In genomic region chr6:32179746-32180405, GRCh38 we compare ENCODE assay signal across 1 cellular context.
TF ChIP-seq lines count a peak whose summit lies in the region.

No MANE protein-coding gene starts in this region.

TF ChIP-seq in HepG2, 621 proteins besides CTCF, POLR2A, EP300 and RAD21:
- TF ChIP-seq POLR2AphosphoS2 (IDR thresholded peaks at IDR 0.05; ENCODE audit: low read depth, low read length) = no peak
- TF ChIP-seq HDAC2 (CRISPR knock-in tag; IDR thresholded peaks at IDR 0.05) = no peak
- no peak for TF ChIP-seq KLF16 (CRISPR knock-in tag; IDR thresholded peaks at IDR 0.05)
- no peak for TF ChIP-seq PRMT3 (CRISPR knock-in tag; IDR thresholded peaks at IDR 0.05; ENCODE audit: borderline replicate concordance, low read depth)
- TF ChIP-seq TRIM22 (IDR thresholded peaks at IDR 0.05) = no peak
- no peak for TF ChIP-seq ZNF337 (CRISPR knock-in tag; IDR thresholded peaks at IDR 0.05; ENCODE audit: borderline replicate concordance, low read depth)
- TF ChIP-seq CSRNP1 (CRISPR knock-in tag; IDR thresholded peaks at IDR 0.05) = no peak
- TF ChIP-seq ZNF724P (CRISPR knock-in tag; IDR thresholded peaks at IDR 0.05; ENCODE audit: borderline replicate concordance) = no peak
